8 cellular contexts compared by ENCODE assay signal in genomic region chr2:111545723-111546431, GRCh38.
A peak's percentile ranks its signal among the peaks of the same experiment; 100 is the strongest.
DNase-seq lines count a peak whose midpoint lies in the region; ATAC-seq and TF ChIP-seq lines count a peak whose summit lies in the region.
"Not testable (repeated sequence)": the region's sequence is repeated elsewhere in the genome, so short reads cannot be mapped to it uniquely, and the experiment has no call there.

No MANE protein-coding gene starts in this region.

- ATAC-seq in HG03354 (IDR thresholded peaks at IDR 0.05; ENCODE audit: poor library complexity, severe bottlenecking, unreplicated experiment), result peak; percentile 55
- ATAC-seq in activated CD4-positive, alpha-beta T cell treated with anti-CD3 and anti-CD28 coated beads for 36 hours, result peak; percentile 80
- peak; percentile 49 for ATAC-seq in effector memory CD8-positive, alpha-beta T cell (replicated peaks)
- ATAC-seq in omental fat pad (ENCODE audit: low FRiP score), result peak; percentile 38
- ATAC-seq in stimulated activated naive CD8-positive, alpha-beta T cell treated with anti-CD3 and anti-CD28 coated beads, Interleukin-15, amount 100 ng/mL, for 72 hours, result peak; percentile 82

- not testable (repeated sequence) for H3K9ac ChIP-seq in OCI-LY3 (ENCODE audit: low read length)

- not testable (repeated sequence) for TF ChIP-seq CTCF in DOHH2 (IDR thresholded peaks at IDR 0.05; ENCODE audit: low read depth, low read length, poor library complexity, severe bottlenecking); OCI-LY3 (IDR thresholded peaks at IDR 0.05; ENCODE audit: low read depth, low read length); omental fat pad (IDR thresholded peaks at IDR 0.05)

- H3K36me3 Mint-ChIP-seq in activated CD4-positive, alpha-beta T cell treated with anti-CD3 and anti-CD28 coated beads for 36 hours (ENCODE audit: low read depth); effector memory CD8-positive, alpha-beta T cell (ENCODE audit: insufficient read depth): not testable (repeated sequence)

- H3K27ac ChIP-seq in DOHH2 (ENCODE audit: low read depth, low read length), result peak overlapping the region; percentile 49; the same call in 1 of the 2 replicates
- H3K27ac ChIP-seq in OCI-LY3 (ENCODE audit: low read length), result peak overlapping the region; percentile 83

- H3K4me1 Mint-ChIP-seq in activated CD4-positive, alpha-beta T cell treated with anti-CD3 and anti-CD28 coated beads for 36 hours; effector memory CD8-positive, alpha-beta T cell (ENCODE audit: low read depth in 2 of 2); stimulated activated naive CD8-positive, alpha-beta T cell treated with anti-CD3 and anti-CD28 coated beads, Interleukin-15, amount 100 ng/mL, for 72 hours: not testable (repeated sequence)

- peak; percentile 34 for DNase-seq in activated CD4-positive, alpha-beta T cell treated with anti-CD3 and anti-CD28 coated beads for 36 hours
- DNase-seq in activated naive CD4-positive, alpha-beta T cell treated with Interleukin-2 at 50 U/mL for 16 hours, result peak; percentile 35
- not testable (repeated sequence) for DNase-seq in effector memory CD8-positive, alpha-beta T cell; omental fat pad (ENCODE audit: low spot score); stimulated activated naive CD8-positive, alpha-beta T cell treated with anti-CD3 and anti-CD28 coated beads, Interleukin-15, amount 100 ng/mL, for 72 hours

- not testable (repeated sequence) for H3K9me2 ChIP-seq in DOHH2 (replicated peaks; ENCODE audit: control insufficient read depth, low read length)

- not testable (repeated sequence) for H3K79me2 ChIP-seq in DOHH2 (ENCODE audit: control insufficient read depth, low read length); OCI-LY3 (ENCODE audit: low read length)

- not testable (repeated sequence) for H3K27me3 ChIP-seq in DOHH2 (ENCODE audit: control insufficient read depth, low read length); OCI-LY3 (ENCODE audit: low read depth, low read length)

- intact Hi-C loops in activated CD4-positive, alpha-beta T cell treated with anti-CD3 and anti-CD28 coated beads for 36 hours (cut with DNase I, micrococcal nuclease), result not testable (repeated sequence)

- not testable (repeated sequence) for H3K27ac Mint-ChIP-seq in activated CD4-positive, alpha-beta T cell treated with anti-CD3 and anti-CD28 coated beads for 36 hours; effector memory CD8-positive, alpha-beta T cell; stimulated activated naive CD8-positive, alpha-beta T cell treated with anti-CD3 and anti-CD28 coated beads, Interleukin-15, amount 100 ng/mL, for 72 hours

- H4K20me1 ChIP-seq in DOHH2 (ENCODE audit: control insufficient read depth, insufficient read depth, low read depth, low read length); OCI-LY3 (ENCODE audit: insufficient read depth, low read length): not testable (repeated sequence)

- H3K27me3 Mint-ChIP-seq in activated CD4-positive, alpha-beta T cell treated with anti-CD3 and anti-CD28 coated beads for 36 hours; effector memory CD8-positive, alpha-beta T cell; stimulated activated naive CD8-positive, alpha-beta T cell treated with anti-CD3 and anti-CD28 coated beads, Interleukin-15, amount 100 ng/mL, for 72 hours: not testable (repeated sequence)

- not testable (repeated sequence) for H3K9me3 Mint-ChIP-seq in activated CD4-positive, alpha-beta T cell treated with anti-CD3 and anti-CD28 coated beads for 36 hours (ENCODE audit: low read depth); effector memory CD8-positive, alpha-beta T cell; stimulated activated naive CD8-positive, alpha-beta T cell treated with anti-CD3 and anti-CD28 coated beads, Interleukin-15, amount 100 ng/mL, for 72 hours

- H3K4me1 ChIP-seq in DOHH2 (ENCODE audit: control insufficient read depth, low read length), result peaks cover 17% of the 10 kb centered on the region
- peaks cover 20% of the 10 kb centered on the region for H3K4me1 ChIP-seq in OCI-LY3 (ENCODE audit: low read length)

- CTCF ChIA-PET in activated CD4-positive, alpha-beta T cell treated with anti-CD3 and anti-CD28 coated beads for 36 hours (lab: Charles Lee), result not testable (repeated sequence)

- H3K36me3 ChIP-seq in DOHH2 (ENCODE audit: control insufficient read depth, low read length); OCI-LY3 (replicated peaks; ENCODE audit: low read depth, low read length): not testable (repeated sequence)

- H3K4me2 ChIP-seq in DOHH2 (ENCODE audit: low read length) (peak overlapping the region; percentile 46), OCI-LY3 (ENCODE audit: low read length) (peak overlapping the region; percentile 50)

- POLR2A ChIA-PET in activated CD4-positive, alpha-beta T cell treated with anti-CD3 and anti-CD28 coated beads for 36 hours (lab: Charles Lee), result not testable (repeated sequence)

- H2AFZ ChIP-seq in OCI-LY3 (ENCODE audit: low read depth, low read length), result not testable (repeated sequence)

- H3K9me3 ChIP-seq in DOHH2 (ENCODE audit: control insufficient read depth, insufficient read depth, low read length); OCI-LY3 (ENCODE audit: insufficient read depth, low read length): not testable (repeated sequence)

- H3K4me3 Mint-ChIP-seq in activated CD4-positive, alpha-beta T cell treated with anti-CD3 and anti-CD28 coated beads for 36 hours; effector memory CD8-positive, alpha-beta T cell; stimulated activated naive CD8-positive, alpha-beta T cell treated with anti-CD3 and anti-CD28 coated beads, Interleukin-15, amount 100 ng/mL, for 72 hours: not testable (repeated sequence)

- not testable (repeated sequence) for H3F3A ChIP-seq in DOHH2 (ENCODE audit: control insufficient read depth, insufficient read depth)

- peak overlapping the region; percentile 42; the same call in 1 of the 2 replicates for H3K4me3 ChIP-seq in DOHH2 (ENCODE audit: low read length)
- not testable (repeated sequence) for H3K4me3 ChIP-seq in OCI-LY3 (ENCODE audit: low read length)
